ENCODE assay signal across 1 cellular context in genomic region chr17:17830740-17831207, GRCh38.
TF ChIP-seq lines count a peak whose summit lies in the region.

No MANE protein-coding gene starts in this region.

TF ChIP-seq in HepG2, 621 proteins besides CTCF, POLR2A, EP300 and RAD21 (continued from another document and continues in another):
- no peak for TF ChIP-seq ARNT (IDR thresholded peaks at IDR 0.05)
- TF ChIP-seq FOXM1 (CRISPR knock-in tag; IDR thresholded peaks at IDR 0.05) = no peak
- no peak; the same call in 1 of the 2 replicates for TF ChIP-seq SAFB2 (CRISPR knock-in tag; IDR thresholded peaks at IDR 0.05; ENCODE audit: borderline replicate concordance, low read depth)
- TF ChIP-seq, protein P1, sequence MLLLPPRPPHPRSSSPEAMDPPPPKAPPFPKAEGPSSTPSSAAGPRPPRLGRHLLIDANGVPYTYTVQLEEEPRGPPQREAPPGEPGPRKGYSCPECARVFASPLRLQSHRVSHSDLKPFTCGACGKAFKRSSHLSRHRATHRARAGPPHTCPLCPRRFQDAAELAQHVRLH (CRISPR knock-in tag; IDR thresholded peaks at IDR 0.05; ENCODE audit: borderline replicate concordance, low read depth) = peak; percentile 91; the same call in 1 of the 2 replicates
- TF ChIP-seq ZNF263 (CRISPR knock-in tag; IDR thresholded peaks at IDR 0.05) = peak; percentile 56; the same call in 1 of the 2 replicates
- TF ChIP-seq, protein P2, sequence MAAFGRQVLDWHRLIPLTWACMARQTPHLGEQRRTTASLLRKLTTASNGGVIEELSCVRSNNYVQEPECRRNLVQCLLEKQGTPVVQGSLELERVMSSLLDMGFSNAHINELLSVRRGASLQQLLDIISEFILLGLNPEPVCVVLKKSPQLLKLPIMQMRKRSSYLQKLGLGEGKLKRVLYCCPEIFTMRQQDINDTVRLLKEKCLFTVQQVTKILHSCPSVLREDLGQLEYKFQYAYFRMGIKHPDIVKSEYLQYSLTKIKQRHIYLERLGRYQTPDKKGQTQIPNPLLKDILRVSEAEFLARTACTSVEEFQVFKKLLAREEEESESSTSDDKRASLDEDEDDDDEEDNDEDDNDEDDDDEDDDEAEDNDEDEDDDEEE (CRISPR knock-in tag; IDR thresholded peaks at IDR 0.05) = peak; percentile 81; the same call in 1 of the 2 replicates
- peak; percentile 93 for TF ChIP-seq GATAD2A (CRISPR knock-in tag; IDR thresholded peaks at IDR 0.05)
- TF ChIP-seq ETV6 (CRISPR knock-in tag; conservative IDR thresholded peaks at IDR 0.05) = no peak
- peak; percentile 26; the same call in 1 of the 2 replicates for TF ChIP-seq ZSCAN25 (CRISPR knock-in tag; IDR thresholded peaks at IDR 0.05)
- no peak for TF ChIP-seq HDAC6 (IDR thresholded peaks at IDR 0.05; ENCODE audit: low read depth, low read length)
- TF ChIP-seq ZNF567 (CRISPR knock-in tag; IDR thresholded peaks at IDR 0.05; ENCODE audit: borderline replicate concordance) = no peak; the same call in 1 of the 2 replicates
- no peak for TF ChIP-seq RNF2 (conservative IDR thresholded peaks at IDR 0.05; ENCODE audit: low read depth)
- no peak for TF ChIP-seq TEF (CRISPR knock-in tag; IDR thresholded peaks at IDR 0.05)
- peak; percentile 61; the same call in 1 of the 2 replicates for TF ChIP-seq ZHX2 (IDR thresholded peaks at IDR 0.05; ENCODE audit: low read depth)
- TF ChIP-seq ZHX2 (CRISPR knock-in tag; IDR thresholded peaks at IDR 0.05; ENCODE audit: borderline replicate concordance) = no peak
- TF ChIP-seq EEA1 (CRISPR knock-in tag; IDR thresholded peaks at IDR 0.05; ENCODE audit: borderline replicate concordance) = no peak
- TF ChIP-seq ZNF713 (CRISPR knock-in tag; IDR thresholded peaks at IDR 0.05) = no peak
- TF ChIP-seq HOXA5 (CRISPR knock-in tag; IDR thresholded peaks at IDR 0.05) = no peak
- no peak for TF ChIP-seq NFE2 (CRISPR knock-in tag; IDR thresholded peaks at IDR 0.05)
- TF ChIP-seq, protein P3, sequence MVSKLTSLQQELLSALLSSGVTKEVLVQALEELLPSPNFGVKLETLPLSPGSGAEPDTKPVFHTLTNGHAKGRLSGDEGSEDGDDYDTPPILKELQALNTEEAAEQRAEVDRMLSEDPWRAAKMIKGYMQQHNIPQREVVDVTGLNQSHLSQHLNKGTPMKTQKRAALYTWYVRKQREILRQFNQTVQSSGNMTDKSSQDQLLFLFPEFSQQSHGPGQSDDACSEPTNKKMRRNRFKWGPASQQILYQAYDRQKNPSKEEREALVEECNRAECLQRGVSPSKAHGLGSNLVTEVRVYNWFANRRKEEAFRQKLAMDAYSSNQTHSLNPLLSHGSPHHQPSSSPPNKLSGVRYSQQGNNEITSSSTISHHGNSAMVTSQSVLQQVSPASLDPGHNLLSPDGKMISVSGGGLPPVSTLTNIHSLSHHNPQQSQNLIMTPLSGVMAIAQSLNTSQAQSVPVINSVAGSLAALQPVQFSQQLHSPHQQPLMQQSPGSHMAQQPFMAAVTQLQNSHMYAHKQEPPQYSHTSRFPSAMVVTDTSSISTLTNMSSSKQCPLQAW (CRISPR knock-in tag; IDR thresholded peaks at IDR 0.05) = peak; percentile 91
- peak; percentile 83 for TF ChIP-seq RFX1 (IDR thresholded peaks at IDR 0.05)
- TF ChIP-seq ZNF281 (CRISPR knock-in tag; IDR thresholded peaks at IDR 0.05; ENCODE audit: borderline replicate concordance) = peak; percentile 34; the same call in 1 of the 2 replicates
- TF ChIP-seq, protein P4, sequence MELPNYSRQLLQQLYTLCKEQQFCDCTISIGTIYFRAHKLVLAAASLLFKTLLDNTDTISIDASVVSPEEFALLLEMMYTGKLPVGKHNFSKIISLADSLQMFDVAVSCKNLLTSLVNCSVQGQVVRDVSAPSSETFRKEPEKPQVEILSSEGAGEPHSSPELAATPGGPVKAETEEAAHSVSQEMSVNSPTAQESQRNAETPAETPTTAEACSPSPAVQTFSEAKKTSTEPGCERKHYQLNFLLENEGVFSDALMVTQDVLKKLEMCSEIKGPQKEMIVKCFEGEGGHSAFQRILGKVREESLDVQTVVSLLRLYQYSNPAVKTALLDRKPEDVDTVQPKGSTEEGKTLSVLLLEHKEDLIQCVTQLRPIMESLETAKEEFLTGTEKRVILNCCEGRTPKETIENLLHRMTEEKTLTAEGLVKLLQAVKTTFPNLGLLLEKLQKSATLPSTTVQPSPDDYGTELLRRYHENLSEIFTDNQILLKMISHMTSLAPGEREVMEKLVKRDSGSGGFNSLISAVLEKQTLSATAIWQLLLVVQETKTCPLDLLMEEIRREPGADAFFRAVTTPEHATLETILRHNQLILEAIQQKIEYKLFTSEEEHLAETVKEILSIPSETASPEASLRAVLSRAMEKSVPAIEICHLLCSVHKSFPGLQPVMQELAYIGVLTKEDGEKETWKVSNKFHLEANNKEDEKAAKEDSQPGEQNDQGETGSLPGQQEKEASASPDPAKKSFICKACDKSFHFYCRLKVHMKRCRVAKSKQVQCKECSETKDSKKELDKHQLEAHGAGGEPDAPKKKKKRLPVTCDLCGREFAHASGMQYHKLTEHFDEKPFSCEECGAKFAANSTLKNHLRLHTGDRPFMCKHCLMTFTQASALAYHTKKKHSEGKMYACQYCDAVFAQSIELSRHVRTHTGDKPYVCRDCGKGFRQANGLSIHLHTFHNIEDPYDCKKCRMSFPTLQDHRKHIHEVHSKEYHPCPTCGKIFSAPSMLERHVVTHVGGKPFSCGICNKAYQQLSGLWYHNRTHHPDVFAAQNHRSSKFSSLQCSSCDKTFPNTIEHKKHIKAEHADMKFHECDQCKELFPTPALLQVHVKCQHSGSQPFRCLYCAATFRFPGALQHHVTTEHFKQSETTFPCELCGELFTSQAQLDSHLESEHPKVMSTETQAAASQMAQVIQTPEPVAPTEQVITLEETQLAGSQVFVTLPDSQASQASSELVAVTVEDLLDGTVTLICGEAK (IDR thresholded peaks at IDR 0.05) = no peak
- TF ChIP-seq, protein P4 (CRISPR knock-in tag; IDR thresholded peaks at IDR 0.05) = peak; percentile 71; the same call in 1 of the 2 replicates
- no peak for TF ChIP-seq ZNF20 (CRISPR knock-in tag; IDR thresholded peaks at IDR 0.05)
- TF ChIP-seq SAP130 (CRISPR knock-in tag; IDR thresholded peaks at IDR 0.05; ENCODE audit: low read depth) = peak; percentile 100
- no peak for TF ChIP-seq CEBPB (IDR thresholded peaks at IDR 0.05; ENCODE audit: borderline replicate concordance, low read depth, low read length)
- TF ChIP-seq, protein P5, sequence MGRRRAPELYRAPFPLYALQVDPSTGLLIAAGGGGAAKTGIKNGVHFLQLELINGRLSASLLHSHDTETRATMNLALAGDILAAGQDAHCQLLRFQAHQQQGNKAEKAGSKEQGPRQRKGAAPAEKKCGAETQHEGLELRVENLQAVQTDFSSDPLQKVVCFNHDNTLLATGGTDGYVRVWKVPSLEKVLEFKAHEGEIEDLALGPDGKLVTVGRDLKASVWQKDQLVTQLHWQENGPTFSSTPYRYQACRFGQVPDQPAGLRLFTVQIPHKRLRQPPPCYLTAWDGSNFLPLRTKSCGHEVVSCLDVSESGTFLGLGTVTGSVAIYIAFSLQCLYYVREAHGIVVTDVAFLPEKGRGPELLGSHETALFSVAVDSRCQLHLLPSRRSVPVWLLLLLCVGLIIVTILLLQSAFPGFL (CRISPR knock-in tag; IDR thresholded peaks at IDR 0.05) = no peak
- TF ChIP-seq ZNF746 (CRISPR knock-in tag; IDR thresholded peaks at IDR 0.05) = peak; percentile 90
- no peak for TF ChIP-seq ZNF569 (CRISPR knock-in tag; IDR thresholded peaks at IDR 0.05; ENCODE audit: borderline replicate concordance)
- no peak; the same call in 1 of the 2 replicates for TF ChIP-seq NFYB (CRISPR knock-in tag; IDR thresholded peaks at IDR 0.05)
